ENCODE assay signal across 8 cellular contexts in the genomic region with DNA sequence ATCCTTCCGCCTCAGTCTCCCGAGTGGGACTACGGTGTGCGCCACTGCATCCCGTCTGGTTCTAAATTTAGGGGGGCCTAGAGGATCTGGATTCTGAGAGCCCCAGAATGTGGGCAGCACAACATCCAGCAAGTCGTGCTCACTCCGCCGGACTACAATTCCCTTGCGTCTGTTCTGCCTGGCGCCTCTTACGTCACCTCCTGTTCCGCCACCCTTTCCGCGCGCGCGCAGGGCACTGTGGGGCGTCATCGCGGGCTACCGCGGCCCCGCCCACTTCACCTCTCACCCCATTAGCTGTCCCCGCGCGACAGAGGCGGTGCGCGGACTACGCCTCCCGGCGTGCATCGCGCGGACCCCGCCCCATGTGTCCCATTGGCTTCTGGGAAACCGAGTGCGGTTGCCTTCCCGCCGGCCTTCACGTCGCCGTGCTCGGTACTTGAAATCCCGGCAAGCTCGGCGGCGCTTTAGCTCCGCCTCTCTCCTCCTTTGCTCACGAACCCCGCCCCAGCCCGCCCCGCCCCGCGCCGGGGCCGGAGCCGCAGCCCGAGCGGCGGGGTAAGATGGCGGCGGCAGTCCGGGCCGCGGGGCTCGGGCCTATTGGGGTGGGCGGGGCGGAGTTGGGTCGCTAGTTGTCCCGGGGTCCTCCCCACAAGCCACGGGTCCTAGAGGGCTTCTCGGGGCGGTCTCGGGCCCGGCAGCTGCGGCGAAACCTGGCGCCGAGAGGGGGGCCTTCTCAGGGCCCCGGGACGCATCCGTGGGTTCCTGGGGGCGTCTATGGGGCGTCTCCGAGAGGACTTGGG. TPM values are rescaled to one million over a fixed set of nuclear protein-coding genes. Genes with fewer than 3 reads are reported as not detected.
A peak's percentile ranks its signal among the peaks of the same experiment; 100 is the strongest.
DNase-seq lines count a peak whose midpoint lies in the region; ATAC-seq and TF ChIP-seq lines count a peak whose summit lies in the region.

A gene with protein sequence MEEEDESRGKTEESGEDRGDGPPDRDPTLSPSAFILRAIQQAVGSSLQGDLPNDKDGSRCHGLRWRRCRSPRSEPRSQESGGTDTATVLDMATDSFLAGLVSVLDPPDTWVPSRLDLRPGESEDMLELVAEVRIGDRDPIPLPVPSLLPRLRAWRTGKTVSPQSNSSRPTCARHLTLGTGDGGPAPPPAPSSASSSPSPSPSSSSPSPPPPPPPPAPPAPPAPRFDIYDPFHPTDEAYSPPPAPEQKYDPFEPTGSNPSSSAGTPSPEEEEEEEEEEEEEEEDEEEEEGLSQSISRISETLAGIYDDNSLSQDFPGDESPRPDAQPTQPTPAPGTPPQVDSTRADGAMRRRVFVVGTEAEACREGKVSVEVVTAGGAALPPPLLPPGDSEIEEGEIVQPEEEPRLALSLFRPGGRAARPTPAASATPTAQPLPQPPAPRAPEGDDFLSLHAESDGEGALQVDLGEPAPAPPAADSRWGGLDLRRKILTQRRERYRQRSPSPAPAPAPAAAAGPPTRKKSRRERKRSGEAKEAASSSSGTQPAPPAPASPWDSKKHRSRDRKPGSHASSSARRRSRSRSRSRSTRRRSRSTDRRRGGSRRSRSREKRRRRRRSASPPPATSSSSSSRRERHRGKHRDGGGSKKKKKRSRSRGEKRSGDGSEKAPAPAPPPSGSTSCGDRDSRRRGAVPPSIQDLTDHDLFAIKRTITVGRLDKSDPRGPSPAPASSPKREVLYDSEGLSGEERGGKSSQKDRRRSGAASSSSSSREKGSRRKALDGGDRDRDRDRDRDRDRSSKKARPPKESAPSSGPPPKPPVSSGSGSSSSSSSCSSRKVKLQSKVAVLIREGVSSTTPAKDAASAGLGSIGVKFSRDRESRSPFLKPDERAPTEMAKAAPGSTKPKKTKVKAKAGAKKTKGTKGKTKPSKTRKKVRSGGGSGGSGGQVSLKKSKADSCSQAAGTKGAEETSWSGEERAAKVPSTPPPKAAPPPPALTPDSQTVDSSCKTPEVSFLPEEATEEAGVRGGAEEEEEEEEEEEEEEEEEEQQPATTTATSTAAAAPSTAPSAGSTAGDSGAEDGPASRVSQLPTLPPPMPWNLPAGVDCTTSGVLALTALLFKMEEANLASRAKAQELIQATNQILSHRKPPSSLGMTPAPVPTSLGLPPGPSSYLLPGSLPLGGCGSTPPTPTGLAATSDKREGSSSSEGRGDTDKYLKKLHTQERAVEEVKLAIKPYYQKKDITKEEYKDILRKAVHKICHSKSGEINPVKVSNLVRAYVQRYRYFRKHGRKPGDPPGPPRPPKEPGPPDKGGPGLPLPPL (plus strand): TSS at position 522 of the 800 bp plus-strand sequence. CDS start 2,818 bp downstream, outside the sequence.

- peaks cover 19% of the 10 kb centered on the region for H3K36me3 ChIP-seq in left ventricle myocardium inferior

- H3K36me3 Mint-ChIP-seq in progenitor cell of endocrine pancreas (ENCODE audit: insufficient read depth), result peaks cover 4% of the 10 kb centered on the region

- DNase-seq in NCI-H187 (lab: John Stamatoyannopoulos, UW), result peak; percentile 99
- DNase-seq in T-helper 2 cell, result peak; percentile 98 to 100 (median 99)
- peak; percentile 99 for DNase-seq in left ventricle myocardium inferior
- DNase-seq in progenitor cell of endocrine pancreas (ENCODE audit: low spot score, unreplicated experiment), result peak; percentile 99
- DNase-seq in ureter (ENCODE audit: low spot score), result peak; percentile 99

- H3K4me1 ChIP-seq in left ventricle myocardium inferior, result peaks cover 78% of the 10 kb centered on the region

- TF ChIP-seq CTCF in left ventricle myocardium inferior (IDR thresholded peaks at IDR 0.05; ENCODE audit: borderline replicate concordance), result no peak
- no peak for TF ChIP-seq CTCF in progenitor cell of endocrine pancreas (IDR thresholded peaks at IDR 0.05; ENCODE audit: unreplicated experiment)

- peaks cover 20% of the 10 kb centered on the region for H3K27me3 Mint-ChIP-seq in progenitor cell of endocrine pancreas

- H3K4me3 Mint-ChIP-seq in progenitor cell of endocrine pancreas (ENCODE audit: low read depth), result peak within 1 kb of the TSS; percentile 98

- H3K4me1 Mint-ChIP-seq in progenitor cell of endocrine pancreas (ENCODE audit: low read depth), result peaks cover 38% of the 10 kb centered on the region

- peak; percentile 62 for ATAC-seq in HG02885 (IDR thresholded peaks at IDR 0.05; ENCODE audit: poor library complexity, unreplicated experiment)

- H3K4me3 ChIP-seq in left ventricle myocardium inferior, result peak within 1 kb of the TSS; percentile 98

- H3K27ac ChIP-seq in angular gyrus (ENCODE audit: low read depth, low read length) (peak within 1 kb of the TSS; percentile 92), left ventricle myocardium inferior (replicated peaks) (peak within 1 kb of the TSS; percentile 100)

- H3K27me3 ChIP-seq in left ventricle myocardium inferior (ENCODE audit: low read depth), result no peaks in the 10 kb centered on the region

- TF ChIP-seq POLR2A in GM15510 (IDR thresholded peaks at IDR 0.05; ENCODE audit: borderline replicate concordance, extremely low read depth, insufficient read length), result peak; percentile 36

- no peaks in the 10 kb centered on the region for H3K9me3 Mint-ChIP-seq in progenitor cell of endocrine pancreas (ENCODE audit: low read depth)

- intact Hi-C loops in left ventricle myocardium inferior (cut with micrococcal nuclease), result no loop called here

- H3K27ac Mint-ChIP-seq in progenitor cell of endocrine pancreas, result peak within 1 kb of the TSS; percentile 100

- no peaks in the 10 kb centered on the region for H3K9me3 ChIP-seq in left ventricle myocardium inferior (replicated peaks)

RNA-seq across cellular contexts. Expression of the gene that starts here (rescaled TPM):
- 38.8 TPM for total RNA-seq in left ventricle myocardium inferior
- total RNA-seq in progenitor cell of endocrine pancreas, result 83.2 and 90.7 TPM in 2 replicates
- 55.7 TPM for total RNA-seq in ureter

Comparison
In these comparisons a context has a peak if more than half of its experiments do, and no peak if none do; other contexts are left out.
1. Peak in every context shown above with its lines: DNase-seq, ATAC-seq, H3K4me3 ChIP-seq and H3K27ac ChIP-seq.